15 cellular contexts compared by ENCODE assay signal in the genomic region with DNA sequence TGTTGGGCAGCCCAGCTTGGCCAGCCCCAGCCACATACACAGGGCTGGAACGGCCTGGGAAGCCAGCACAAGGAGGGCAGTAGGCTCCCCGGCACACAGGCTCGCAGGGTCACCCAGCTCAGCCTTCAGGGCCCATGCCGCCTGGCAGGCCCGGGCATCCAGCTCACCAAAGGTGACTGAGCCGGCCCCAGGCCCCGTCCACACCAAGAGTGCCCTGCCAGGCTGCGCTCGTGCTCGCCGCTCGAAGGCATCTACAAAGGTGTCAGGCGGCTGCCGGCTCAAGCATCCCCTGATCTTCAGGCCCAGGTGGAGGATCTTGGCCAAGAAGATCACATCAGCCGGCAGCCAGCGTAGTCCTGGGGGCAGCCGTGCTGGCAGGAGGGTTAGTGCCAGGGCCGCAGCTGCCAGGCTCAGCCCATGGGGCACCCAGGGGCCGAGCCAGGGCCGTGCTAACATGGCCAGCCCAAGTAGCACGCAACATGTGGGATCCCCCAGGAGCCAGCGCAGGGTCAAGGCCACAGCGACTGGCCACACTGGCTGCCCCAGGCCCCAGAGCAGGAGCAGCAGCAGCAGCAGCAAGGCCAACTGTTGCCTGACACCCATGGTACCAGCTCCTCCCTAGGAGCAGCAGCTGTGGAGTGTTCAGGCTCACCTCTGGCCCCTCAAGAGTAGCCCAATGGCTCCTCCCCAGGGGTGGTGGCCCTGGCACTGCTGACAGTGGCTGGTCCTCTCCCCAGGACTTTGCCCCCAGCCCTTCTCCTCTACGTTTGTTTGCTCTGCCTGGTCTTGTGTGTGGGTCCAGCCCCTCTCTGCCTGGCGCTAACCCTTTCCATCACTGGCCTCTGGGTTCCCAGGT. TPM values are rescaled to one million over a fixed set of nuclear protein-coding genes. Genes with fewer than 3 reads are reported as not detected.
DNase-seq lines count a peak whose midpoint lies in the region; ATAC-seq and TF ChIP-seq lines count a peak whose summit lies in the region.
"Had no signal": no experiment of that assay in that cellular context is flagged by ENCODE, and none has a peak within 500 bp of the region (broad histone marks: within the 10 kb centered on the region; RNA-seq: fewer than 3 reads in every experiment).

A gene with protein sequence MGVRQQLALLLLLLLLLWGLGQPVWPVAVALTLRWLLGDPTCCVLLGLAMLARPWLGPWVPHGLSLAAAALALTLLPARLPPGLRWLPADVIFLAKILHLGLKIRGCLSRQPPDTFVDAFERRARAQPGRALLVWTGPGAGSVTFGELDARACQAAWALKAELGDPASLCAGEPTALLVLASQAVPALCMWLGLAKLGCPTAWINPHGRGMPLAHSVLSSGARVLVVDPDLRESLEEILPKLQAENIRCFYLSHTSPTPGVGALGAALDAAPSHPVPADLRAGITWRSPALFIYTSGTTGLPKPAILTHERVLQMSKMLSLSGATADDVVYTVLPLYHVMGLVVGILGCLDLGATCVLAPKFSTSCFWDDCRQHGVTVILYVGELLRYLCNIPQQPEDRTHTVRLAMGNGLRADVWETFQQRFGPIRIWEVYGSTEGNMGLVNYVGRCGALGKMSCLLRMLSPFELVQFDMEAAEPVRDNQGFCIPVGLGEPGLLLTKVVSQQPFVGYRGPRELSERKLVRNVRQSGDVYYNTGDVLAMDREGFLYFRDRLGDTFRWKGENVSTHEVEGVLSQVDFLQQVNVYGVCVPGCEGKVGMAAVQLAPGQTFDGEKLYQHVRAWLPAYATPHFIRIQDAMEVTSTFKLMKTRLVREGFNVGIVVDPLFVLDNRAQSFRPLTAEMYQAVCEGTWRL (minus strand): TSS at position 640 of the 856 bp plus-strand sequence. CDS start 37 bp downstream, at position 603.

- H3K4ac ChIP-seq in IMR-90 (ENCODE audit: low read depth, low read length): no peak within 1 kb of the TSS

- H2AK5ac ChIP-seq in IMR-90 (ENCODE audit: low read depth, low read length): no peak within 1 kb of the TSS

- H3K27ac Mint-ChIP-seq in CD8-positive, alpha-beta memory T cell: peak within 1 kb of the TSS in 2 of 8 donors; percentile 47 to 84
- peak within 1 kb of the TSS in 3 of 9 donors; percentile 26 to 42 (median 32) for H3K27ac Mint-ChIP-seq in naive thymus-derived CD4-positive, alpha-beta T cell

- no peak within 1 kb of the TSS for H3K9ac ChIP-seq in IMR-90 (ENCODE audit: low read depth, low read length)

- 94% methylated on average over 24 of the region's 25 CpGs; no CpG with 5 or more reads in 1 of the 2 experiments for whole genome bisulfite sequencing in IMR-90 (ENCODE audit: extremely low coverage in 2 of 2, insufficient read length in 1 of 2), 2 experiments

- H4K91ac ChIP-seq in IMR-90 (ENCODE audit: insufficient read depth, low read depth, low read length): no peak within 1 kb of the TSS

- no peak within 1 kb of the TSS for H2BK5ac ChIP-seq in IMR-90 (ENCODE audit: low read depth, low read length, poor library complexity, severe bottlenecking)

- peaks cover 6% of the 10 kb centered on the region for H3K36me3 ChIP-seq in CD8-positive, alpha-beta memory T cell (ENCODE audit: insufficient read depth, low read length)
- H3K36me3 ChIP-seq in IMR-90 (ENCODE audit: control insufficient read depth, insufficient read depth, low read length) (peaks cover 13% of the 10 kb centered on the region), breast epithelium (no peaks in the 10 kb centered on the region)
- H3K36me3 ChIP-seq in naive thymus-derived CD4-positive, alpha-beta T cell (ENCODE audit: control insufficient read depth in 2 of 3, insufficient read depth in 3 of 3, low read length in 3 of 3): peaks cover 0 to 11% (median 5%) of the 10 kb centered on the region in 3 experiments

- no peak within 1 kb of the TSS for H2BK20ac ChIP-seq in IMR-90 (ENCODE audit: low read depth, low read length)

- CTCF ChIA-PET in CD8-positive, alpha-beta memory T cell (lab: Charles Lee): no interaction called here
- CTCF ChIA-PET in IMR-90 (lab: Yijun Ruan, JAX): no interaction called here
- CTCF ChIA-PET in naive thymus-derived CD4-positive, alpha-beta T cell (lab: Charles Lee): no interaction called here

- H3K4me3 ChIP-seq in CD8-positive, alpha-beta memory T cell (ENCODE audit: low read length): no peak within 1 kb of the TSS
- H3K4me3 ChIP-seq in IMR-90 (ENCODE audit: insufficient read depth, low read depth, low read length) (no peak within 1 kb of the TSS), breast epithelium (no peak within 1 kb of the TSS)
- H3K4me3 ChIP-seq in naive thymus-derived CD4-positive, alpha-beta T cell (ENCODE audit: low read length): no peak within 1 kb of the TSS
- H3K4me3 ChIP-seq: psoas muscle, thoracic aorta had no signal

- no peak within 1 kb of the TSS for H2AFZ ChIP-seq in IMR-90 (replicated peaks; ENCODE audit: low read length, poor library complexity)

- TF ChIP-seq RAD21 in IMR-90 (IDR thresholded peaks at IDR 0.05; ENCODE audit: low read length): no peak

- H4K8ac ChIP-seq in IMR-90 (ENCODE audit: low read depth in 2 of 2, low read length in 2 of 2): no peak within 1 kb of the TSS

- peaks cover 11% of the 10 kb centered on the region for H3K4me1 ChIP-seq in CD8-positive, alpha-beta memory T cell (ENCODE audit: insufficient read depth, low read length)
- H3K4me1 ChIP-seq in IMR-90 (ENCODE audit: control insufficient read depth, insufficient read depth, low read length) (no peaks in the 10 kb centered on the region), breast epithelium (peaks cover 0 to 5% of the 10 kb centered on the region in 2 donors)
- peaks cover 6 to 11% of the 10 kb centered on the region in 2 donors for H3K4me1 ChIP-seq in naive thymus-derived CD4-positive, alpha-beta T cell (ENCODE audit: control insufficient read depth in 2 of 2, insufficient read depth in 2 of 2, low read length in 2 of 2)

- H3K9me3 Mint-ChIP-seq in CD8-positive, alpha-beta memory T cell: peaks cover 4 to 12% (median 10%) of the 10 kb centered on the region in 5 donors
- H3K9me3 Mint-ChIP-seq in naive thymus-derived CD4-positive, alpha-beta T cell: peaks cover 0 to 12% (median 6%) of the 10 kb centered on the region in 11 donors

- H3K4me3 Mint-ChIP-seq in CD8-positive, alpha-beta memory T cell: no peak within 1 kb of the TSS
- peak within 1 kb of the TSS in 1 of 10 donors; percentile 4 for H3K4me3 Mint-ChIP-seq in naive thymus-derived CD4-positive, alpha-beta T cell

- H3K14ac ChIP-seq in IMR-90 (replicated peaks; ENCODE audit: low read depth, low read length): no peak within 1 kb of the TSS

- in situ Hi-C loops in IMR-90 (cut with MboI; ENCODE audit: low sequenced_read_pairs): no loop called here

- H3K23ac ChIP-seq in IMR-90 (ENCODE audit: low read depth, low read length): no peak within 1 kb of the TSS

- no peak within 1 kb of the TSS for H2BK120ac ChIP-seq in IMR-90 (ENCODE audit: low read depth, low read length)

- H3K27me3 Mint-ChIP-seq in CD8-positive, alpha-beta memory T cell: peaks cover 0 to 1% of the 10 kb centered on the region in 2 donors
- H3K27me3 Mint-ChIP-seq in naive thymus-derived CD4-positive, alpha-beta T cell: no peaks in the 10 kb centered on the region

- no peak for TF ChIP-seq POLR2A in IMR-90 (IDR thresholded peaks at IDR 0.05; ENCODE audit: low read depth, low read length)
- TF ChIP-seq POLR2A in breast epithelium (IDR thresholded peaks at IDR 0.05): no peak

- no peak within 1 kb of the TSS for H3K56ac ChIP-seq in IMR-90 (ENCODE audit: extremely low read depth, insufficient read depth, low read length)

- H3K9me3 ChIP-seq in CD8-positive, alpha-beta memory T cell (ENCODE audit: low read length): no peaks in the 10 kb centered on the region
- H3K9me3 ChIP-seq in IMR-90 (ENCODE audit: control insufficient read depth, insufficient read depth, low read length): peaks cover 2% of the 10 kb centered on the region; the same call in 1 of the 2 replicates
- H3K9me3 ChIP-seq in breast epithelium: no peaks in the 10 kb centered on the region
- H3K9me3 ChIP-seq in naive thymus-derived CD4-positive, alpha-beta T cell (ENCODE audit: control insufficient read depth in 2 of 3, low read length in 3 of 3): no peaks in the 10 kb centered on the region
- H3K9me3 ChIP-seq: psoas muscle, thoracic aorta had no signal

- ATAC-seq in IMR-90 (ENCODE audit: low read depth): no peak
- ATAC-seq in naive thymus-derived CD4-positive, alpha-beta T cell: no peak
- ATAC-seq in GM21786 (IDR thresholded peaks at IDR 0.05; ENCODE audit: unreplicated experiment): no peak
- ATAC-seq in GM21529 (IDR thresholded peaks at IDR 0.05; ENCODE audit: unreplicated experiment): no peak
- ATAC-seq in HG03196 (IDR thresholded peaks at IDR 0.05; ENCODE audit: unreplicated experiment): no peak
- ATAC-seq: left cardiac atrium, psoas muscle had no signal

- no peak within 1 kb of the TSS for H3K27ac ChIP-seq in CD8-positive, alpha-beta memory T cell (ENCODE audit: low read depth, low read length)
- no peak within 1 kb of the TSS for H3K27ac ChIP-seq in IMR-90 (ENCODE audit: insufficient read depth, low read length)
- H3K27ac ChIP-seq in breast epithelium: peak within 1 kb of the TSS in 1 of 2 donors; percentile 85
- H3K27ac ChIP-seq in naive thymus-derived CD4-positive, alpha-beta T cell (ENCODE audit: low read depth, low read length): no peak within 1 kb of the TSS
- H3K27ac ChIP-seq: thoracic aorta had no signal

- no peak within 1 kb of the TSS for H3K18ac ChIP-seq in IMR-90 (ENCODE audit: low read depth, low read length)

- H4K20me1 ChIP-seq in IMR-90 (ENCODE audit: insufficient read depth, low read length): 0 out of 2 replicates have a peak, but pooled peaks cover 7% of the 10 kb centered on the region

- POLR2A ChIA-PET in CD8-positive, alpha-beta memory T cell (lab: Charles Lee): no interaction called here
- POLR2A ChIA-PET in IMR-90 (lab: Charles Lee; ENCODE audit: unreplicated experiment): no interaction called here
- POLR2A ChIA-PET in naive thymus-derived CD4-positive, alpha-beta T cell (lab: Charles Lee): interaction anchor here (0.5 to 1.4 kb wide), 2 partner anchors 9 to 11 kb away, joined by 3 to 4 read pairs; no protein-coding TSS in a partner anchor

- BruUV-seq in IMR-90 (replicated peaks; lab: Mats Ljungman, UMichigan): no TSS peak

- DNase-seq in CD8-positive, alpha-beta memory T cell: no peak
- DNase-seq in IMR-90: no peak
- DNase-seq in breast epithelium (ENCODE audit: low spot score in 2 of 2): no peak
- DNase-seq in naive thymus-derived CD4-positive, alpha-beta T cell: no peak
- DNase-seq in mesenteric fat pad (ENCODE audit: low spot score): no peak
- DNase-seq: activated T-cell treated with anti-CD3 and anti-CD28 coated beads, Interleukin-2, amount 50 U/mL, for 48 hours; cerebellar nuclear complex; left cardiac atrium; NK-92 treated with Interleukin-12 subunit alpha and Interleukin-12 subunit beta, amount 100 ng/mL, for 24 hours; psoas muscle; T-helper 9 cell had no signal

- intact Hi-C loops in IMR-90 (cut with micrococcal nuclease): no loop called here
- intact Hi-C loops in breast epithelium (cut with DNase I; ENCODE audit: low total_unique reads): no loop called here
- intact Hi-C loops in naive thymus-derived CD4-positive, alpha-beta T cell (cut with micrococcal nuclease): loop anchor here in 1 of 2 donors (5.0 kb wide), 1 partner anchor 109 kb away; no protein-coding TSS in a partner anchor

- peaks cover 4 to 15% (median 4%) of the 10 kb centered on the region in 3 donors for H3K36me3 Mint-ChIP-seq in CD8-positive, alpha-beta memory T cell
- peaks cover 0 to 23% (median 5%) of the 10 kb centered on the region in 5 donors for H3K36me3 Mint-ChIP-seq in naive thymus-derived CD4-positive, alpha-beta T cell

- H3K4me2 ChIP-seq in IMR-90 (ENCODE audit: low read depth, low read length): no peak within 1 kb of the TSS

- TF ChIP-seq CTCF in IMR-90 (conservative IDR thresholded peaks at IDR 0.05; ENCODE audit: low read depth, low read length): no peak
- TF ChIP-seq CTCF in breast epithelium (IDR thresholded peaks at IDR 0.05): no peak

- no peak within 1 kb of the TSS for H2BK15ac ChIP-seq in IMR-90 (ENCODE audit: low read depth, low read length)

- dilution Hi-C loops in IMR-90 (cut with HindIII; ENCODE audit: low sequenced_read_pairs, unreplicated experiment): no loop called here

- H3K27me3 ChIP-seq in CD8-positive, alpha-beta memory T cell (ENCODE audit: insufficient read depth, low read length, poor library complexity, severe bottlenecking): no peaks in the 10 kb centered on the region
- H3K27me3 ChIP-seq in IMR-90 (ENCODE audit: control insufficient read depth, insufficient read depth, low read length) (no peaks in the 10 kb centered on the region), breast epithelium (no peaks in the 10 kb centered on the region)
- H3K27me3 ChIP-seq in naive thymus-derived CD4-positive, alpha-beta T cell (ENCODE audit: control insufficient read depth in 2 of 2, insufficient read depth in 2 of 2, low read length in 2 of 2): no peaks in the 10 kb centered on the region

- H3K9me1 ChIP-seq in IMR-90 (ENCODE audit: insufficient read depth, low read length): no peaks in the 10 kb centered on the region

- H2AK9ac ChIP-seq in IMR-90 (replicated peaks; ENCODE audit: low read depth, low read length, poor library complexity): peak within 1 kb of the TSS; percentile 31

- H3K79me1 ChIP-seq in IMR-90 (ENCODE audit: low read depth in 1 of 2, low read length in 2 of 2): peaks cover 4 to 40% of the 10 kb centered on the region in 2 experiments; a peak in 3 of 4 replicates

- peaks cover 13 to 25% (median 15%) of the 10 kb centered on the region in 3 donors for H3K4me1 Mint-ChIP-seq in CD8-positive, alpha-beta memory T cell
- H3K4me1 Mint-ChIP-seq in naive thymus-derived CD4-positive, alpha-beta T cell: peaks cover 8 to 29% (median 16%) of the 10 kb centered on the region in 7 donors

- H4K5ac ChIP-seq in IMR-90 (ENCODE audit: low read depth, low read length): no peak within 1 kb of the TSS

RNA-seq across cellular contexts. Expression of the gene that starts here (rescaled TPM):
- 10 to 100 TPM; 16.1 to 19.1 TPM for total RNA-seq in CD8-positive, alpha-beta memory T cell
- 25.9 TPM for polyA plus RNA-seq in CD8-positive, alpha-beta memory T cell
- total RNA-seq in IMR-90 (2012; rRNA removed): 7.5 and 7.7 TPM in 2 replicates
- 11.2 and 13.5 TPM in 2 replicates for polyA plus RNA-seq in IMR-90 (2012; rRNA removed)
- 14.8 and 23.8 TPM in 2 replicates for polyA plus RNA-seq in IMR-90 (2012; cell fraction: cytosol; rRNA removed)
- polyA plus RNA-seq in IMR-90 (2012; cell fraction: nucleus; rRNA removed; ENCODE audit: low replicate concordance): 4.3 and 6.5 TPM in 2 replicates
- 10 to 100 TPM in 2 of 3 donors, 1 to 10 TPM in 1; 4.7 to 18.0 (median 10.7) TPM for total RNA-seq in breast epithelium
- 10 to 100 TPM in 3 of 5 experiments, 1 to 10 TPM in 2; 5.9 to 14.1 (median 12.6) TPM for total RNA-seq in naive thymus-derived CD4-positive, alpha-beta T cell
- polyA plus RNA-seq in naive thymus-derived CD4-positive, alpha-beta T cell: 10 to 100 TPM; 18.4 to 26.9 TPM
- 6.5 TPM for total RNA-seq in mesenteric fat pad
